8 cellular contexts compared by ENCODE assay signal in genomic region chr12:54385251-54385914, GRCh38. TPM values are rescaled to one million over a fixed set of nuclear protein-coding genes. Genes with fewer than 3 reads are reported as not detected.
DNase-seq lines count a peak whose midpoint lies in the region; ATAC-seq lines count a peak whose summit lies in the region.

No MANE protein-coding gene starts in this region.

- no peaks in the 10 kb centered on the region for H3K27me3 ChIP-seq in ectodermal cell (ENCODE audit: control insufficient read depth, insufficient read depth, low read length, poor library complexity, severe bottlenecking)

- no peak overlapping the region for H3K27ac Mint-ChIP-seq in activated naive CD4-positive, alpha-beta T cell treated with anti-CD3 and anti-CD28 coated beads, Interleukin-2, amount 50 U/mL, for 72 hours

- H3K9me3 ChIP-seq in ectodermal cell (ENCODE audit: control insufficient read depth, low read length), result no peaks in the 10 kb centered on the region

- WGBS in ectodermal cell, 2 experiments, result 22 to 24% methylated on average over 10 of the region's 10 CpGs

- H3K4me1 ChIP-seq in ectodermal cell (ENCODE audit: control insufficient read depth, insufficient read depth, low read length), result peaks cover 65% of the 10 kb centered on the region

- intact Hi-C loops in sciatic nerve (cut with DNase I), result no loop called here

- H3K27ac ChIP-seq in ectodermal cell (ENCODE audit: insufficient read depth, low read depth, low read length, poor library complexity, severe bottlenecking), result no peak overlapping the region

- no peak for DNase-seq in sciatic nerve (ENCODE audit: low spot score)
- DNase-seq in islet precursor cell, result no peak
- no peak for DNase-seq in RKO (ENCODE audit: low spot score)
- no peak for DNase-seq in NCI-H1105 (lab: John Stamatoyannopoulos, UW)
- no peak for DNase-seq in activated naive CD4-positive, alpha-beta T cell treated with anti-CD3 and anti-CD28 coated beads, Interleukin-2, amount 50 U/mL, for 72 hours (ENCODE audit: low spot score in 2 of 2)

- peaks cover 3% of the 10 kb centered on the region for H3K36me3 ChIP-seq in ectodermal cell (ENCODE audit: control insufficient read depth, insufficient read depth, low read length)

- H3K4me3 ChIP-seq in ectodermal cell (ENCODE audit: insufficient read depth, low read depth, low read length), result peak overlapping the region; percentile 9

- no peaks in the 10 kb centered on the region for H3K9me3 Mint-ChIP-seq in activated naive CD4-positive, alpha-beta T cell treated with anti-CD3 and anti-CD28 coated beads, Interleukin-2, amount 50 U/mL, for 72 hours

- H3K36me3 Mint-ChIP-seq in activated naive CD4-positive, alpha-beta T cell treated with anti-CD3 and anti-CD28 coated beads, Interleukin-2, amount 50 U/mL, for 72 hours, result no peaks in the 10 kb centered on the region

- ATAC-seq in GM18909 (IDR thresholded peaks at IDR 0.05; ENCODE audit: poor library complexity, unreplicated experiment), result peak; percentile 56
- ATAC-seq in HG03378 (IDR thresholded peaks at IDR 0.05; ENCODE audit: unreplicated experiment), result peak; percentile 59
- ATAC-seq in sciatic nerve, result peak; percentile 47
- ATAC-seq in activated naive CD4-positive, alpha-beta T cell treated with anti-CD3 and anti-CD28 coated beads, Interleukin-2, amount 50 U/mL, for 72 hours, result no peak

RNA-seq across cellular contexts. Expression of gene ZNF385A, which starts 0.8 kb away (rescaled TPM):
- 59.3 TPM for polyA plus RNA-seq in ectodermal cell (2013, experiment 1 of 4)
- 54.5 TPM for polyA plus RNA-seq in ectodermal cell (2013, experiment 2 of 4)
- 48.9 TPM for polyA plus RNA-seq in ectodermal cell (2013, experiment 3 of 4)
- 46.6 TPM for polyA plus RNA-seq in ectodermal cell (2013, experiment 4 of 4)
- total RNA-seq in sciatic nerve, result 12.0 TPM
- total RNA-seq in activated naive CD4-positive, alpha-beta T cell treated with anti-CD3 and anti-CD28 coated beads, Interleukin-2, amount 50 U/mL, for 72 hours, result 1 to 10 TPM; 1.2 to 1.8 TPM

RNA-seq across cellular contexts. Expression of gene GPR84, which starts 21.1 kb away (rescaled TPM):
- polyA plus RNA-seq in ectodermal cell (2013, experiment 1 of 4), result 0.26 TPM
- 0.12 TPM for polyA plus RNA-seq in ectodermal cell (2013, experiment 2 of 4)
- not detected for polyA plus RNA-seq in ectodermal cell (2013, experiment 3 of 4)
- polyA plus RNA-seq in ectodermal cell (2013, experiment 4 of 4), result 0.20 TPM
- total RNA-seq in sciatic nerve, result 0.53 TPM
- total RNA-seq in activated naive CD4-positive, alpha-beta T cell treated with anti-CD3 and anti-CD28 coated beads, Interleukin-2, amount 50 U/mL, for 72 hours, result 1 to 10 TPM; 2.0 to 4.1 TPM

RNA-seq across cellular contexts. Expression of gene ITGA5, which starts 33.7 kb away (rescaled TPM):
- polyA plus RNA-seq in ectodermal cell (2013, experiment 1 of 4), result 93.8 TPM
- polyA plus RNA-seq in ectodermal cell (2013, experiment 2 of 4), result 102 TPM
- polyA plus RNA-seq in ectodermal cell (2013, experiment 3 of 4), result 70.6 TPM
- polyA plus RNA-seq in ectodermal cell (2013, experiment 4 of 4), result 73.7 TPM
- total RNA-seq in sciatic nerve, result 82.3 TPM
- 10 to 100 TPM; 29.4 to 53.5 TPM for total RNA-seq in activated naive CD4-positive, alpha-beta T cell treated with anti-CD3 and anti-CD28 coated beads, Interleukin-2, amount 50 U/mL, for 72 hours

Comparison
In these comparisons a context has a peak if more than half of its experiments do, and no peak if none do; other contexts are left out.
1. ATAC-seq: peak in GM18909 (single experiment), HG03378 (single experiment) and sciatic nerve (single experiment); none in activated naive CD4-positive, alpha-beta T cell treated with anti-CD3 and anti-CD28 coated beads, Interleukin-2, amount 50 U/mL, for 72 hours (0 of 2).